8 cellular contexts compared by ENCODE assay signal in genomic region chr16:77807-78443, GRCh38. TPM values are rescaled to one million over a fixed set of nuclear protein-coding genes. Genes with fewer than 3 reads are reported as not detected.
A peak's percentile ranks its signal among the peaks of the same experiment; 100 is the strongest.
DNase-seq lines count a peak whose midpoint lies in the region; ATAC-seq and TF ChIP-seq lines count a peak whose summit lies in the region.

TSS of gene MPG (plus strand) at chr16:78225. CDS start at chr16:78310, 85 bp downstream.

- DNase-seq in Calu3 (peak; percentile 92), SK-N-MC (ENCODE audit: low read depth, low spot score) (no peak), germinal center (ENCODE audit: low spot score) (peak; percentile 96), occipital lobe (lab: John Stamatoyannopoulos, UW) (peak; percentile 76), suprapubic skin (ENCODE audit: low spot score in 2 of 2) (peak; percentile 91)
- peak; percentile 82 for DNase-seq in activated naive CD4-positive, alpha-beta T cell treated with anti-CD3 and anti-CD28 coated beads for 36 hours

- no CpG with 5 or more reads among the region's 83 CpGs for WGBS in suprapubic skin

- no peak for TF ChIP-seq EP300 in Ishikawa (IDR thresholded peaks at IDR 0.05; ENCODE audit: borderline replicate concordance)
- no peak for TF ChIP-seq EP300 in suprapubic skin (IDR thresholded peaks at IDR 0.05)

- CTCF ChIA-PET in Calu3 (lab: Charles Lee): interaction anchor here (0.9 to 1.8 kb wide), 6 partner anchors 9 to 275 kb away, joined by 3 to 7 read pairs (median 5); partner anchors contain the start of genes AXIN1 and LUC7L
- CTCF ChIA-PET in activated naive CD4-positive, alpha-beta T cell treated with anti-CD3 and anti-CD28 coated beads for 36 hours (lab: Charles Lee): interaction anchor here (1.2 to 6.6 kb wide), 4 partner anchors 13 to 39 kb away, joined by 3 to 37 read pairs (median 9); no protein-coding TSS in a partner anchor

- intact Hi-C loops in Calu3 (cut with micrococcal nuclease; ENCODE audit: unreplicated experiment): no loop called here
- intact Hi-C loops in activated naive CD4-positive, alpha-beta T cell treated with anti-CD3 and anti-CD28 coated beads for 36 hours (cut with micrococcal nuclease): no loop called here

- TF ChIP-seq POLR2A in suprapubic skin (IDR thresholded peaks at IDR 0.05): peak in 1 of 2 donors; percentile 49

- peak within 1 kb of the TSS; percentile 80 for H3K4me3 Mint-ChIP-seq in Calu3 (ENCODE audit: low read depth, unreplicated experiment)
- H3K4me3 Mint-ChIP-seq in activated naive CD4-positive, alpha-beta T cell treated with anti-CD3 and anti-CD28 coated beads for 36 hours: peak within 1 kb of the TSS; percentile 80

- no peaks in the 10 kb centered on the region for H3K27me3 ChIP-seq in suprapubic skin

- TF ChIP-seq CTCF in Calu3 (IDR thresholded peaks at IDR 0.05; ENCODE audit: unreplicated experiment) (no peak), suprapubic skin (IDR thresholded peaks at IDR 0.05) (no peak)

- H3K9me3 Mint-ChIP-seq in Calu3 (ENCODE audit: low read depth, unreplicated experiment): no peaks in the 10 kb centered on the region
- H3K9me3 Mint-ChIP-seq in activated naive CD4-positive, alpha-beta T cell treated with anti-CD3 and anti-CD28 coated beads for 36 hours: no peaks in the 10 kb centered on the region

- H3K36me3 ChIP-seq in SK-N-MC (ENCODE audit: insufficient read depth, low read length) (no peaks in the 10 kb centered on the region; the same call in 1 of the 2 replicates), suprapubic skin (peaks cover 19% of the 10 kb centered on the region)

- no TSS peak for BruUV-seq in Calu3 (replicated peaks; lab: Mats Ljungman, UMichigan)

- no peak for TF ChIP-seq RAD21 in Ishikawa (IDR thresholded peaks at IDR 0.05; ENCODE audit: low read depth)

- H3K4me1 ChIP-seq in suprapubic skin: peaks cover 63% of the 10 kb centered on the region

- H3K9me3 ChIP-seq in SK-N-MC (ENCODE audit: low read depth, low read length) (no peaks in the 10 kb centered on the region), suprapubic skin (no peaks in the 10 kb centered on the region)

- H3K27me3 Mint-ChIP-seq in Calu3 (ENCODE audit: unreplicated experiment): no peaks in the 10 kb centered on the region
- peaks cover 8% of the 10 kb centered on the region for H3K27me3 Mint-ChIP-seq in activated naive CD4-positive, alpha-beta T cell treated with anti-CD3 and anti-CD28 coated beads for 36 hours (ENCODE audit: low read depth)

- H3K27ac ChIP-seq in SK-N-MC (no peak within 1 kb of the TSS; the same call in 1 of the 2 replicates), suprapubic skin (peak within 1 kb of the TSS; percentile 89)

- H3K4me3 ChIP-seq in SK-N-MC (peak within 1 kb of the TSS; percentile 89), suprapubic skin (peak within 1 kb of the TSS; percentile 61)

- peak within 1 kb of the TSS; percentile 79 for H3K27ac Mint-ChIP-seq in Calu3 (ENCODE audit: unreplicated experiment)
- peak within 1 kb of the TSS; percentile 80 for H3K27ac Mint-ChIP-seq in activated naive CD4-positive, alpha-beta T cell treated with anti-CD3 and anti-CD28 coated beads for 36 hours

- ATAC-seq in GM21423 (IDR thresholded peaks at IDR 0.05; ENCODE audit: unreplicated experiment): peak; percentile 60

- peaks cover 75% of the 10 kb centered on the region for H3K36me3 Mint-ChIP-seq in Calu3 (ENCODE audit: insufficient read depth, unreplicated experiment)
- no peaks in the 10 kb centered on the region for H3K36me3 Mint-ChIP-seq in activated naive CD4-positive, alpha-beta T cell treated with anti-CD3 and anti-CD28 coated beads for 36 hours (ENCODE audit: low read depth)

- peak within 1 kb of the TSS; percentile 81 for H3K9ac ChIP-seq in SK-N-MC (ENCODE audit: insufficient read length)

- H3K4me1 Mint-ChIP-seq in Calu3 (ENCODE audit: low read depth, unreplicated experiment): peaks cover 29% of the 10 kb centered on the region
- H3K4me1 Mint-ChIP-seq in activated naive CD4-positive, alpha-beta T cell treated with anti-CD3 and anti-CD28 coated beads for 36 hours (ENCODE audit: low read depth): peaks cover 21% of the 10 kb centered on the region

TF ChIP-seq in Ishikawa, 13 proteins besides CTCF, POLR2A, EP300 and RAD21:
- TF ChIP-seq TAF1 (IDR thresholded peaks at IDR 0.05; ENCODE audit: low read depth): peak; percentile 75; the same call in 1 of the 2 replicates
- TF ChIP-seq TEAD4 (IDR thresholded peaks at IDR 0.05): no peak
- TF ChIP-seq EGR1 (IDR thresholded peaks at IDR 0.05): 0 out of 2 replicates have a peak, but pooled peaks have one; percentile 25
- no peak for TF ChIP-seq NFIC (IDR thresholded peaks at IDR 0.05)
- TF ChIP-seq CREB1 (IDR thresholded peaks at IDR 0.05; ENCODE audit: low read depth): no peak
- TF ChIP-seq USF1 (IDR thresholded peaks at IDR 0.05): peak; percentile 70; the same call in 1 of the 2 replicates
- no peak for TF ChIP-seq CEBPB (IDR thresholded peaks at IDR 0.05)
- TF ChIP-seq FOXM1 (IDR thresholded peaks at IDR 0.05; ENCODE audit: borderline replicate concordance, low read depth): no peak
- TF ChIP-seq TCF12 (IDR thresholded peaks at IDR 0.05; ENCODE audit: low read depth): no peak; the same call in 1 of the 2 replicates
- TF ChIP-seq YY1 (IDR thresholded peaks at IDR 0.05; ENCODE audit: low read depth): no peak
- TF ChIP-seq REST (IDR thresholded peaks at IDR 0.05; ENCODE audit: low read depth): no peak
- TF ChIP-seq ZBTB7A (IDR thresholded peaks at IDR 0.05; ENCODE audit: low read depth): peak; percentile 21; the same call in 1 of the 2 replicates
- peak; percentile 87 for TF ChIP-seq MAX (IDR thresholded peaks at IDR 0.05)
TF ChIP-seq in Ishikawa: peak in this region for 5.

RNA-seq across cellular contexts. Expression of gene MPG, which starts in this region (rescaled TPM):
- total RNA-seq in Calu3 (2022) (40.1 and 45.6 TPM in 2 replicates), occipital lobe (50.7 TPM), suprapubic skin (10 to 100 TPM; 46.8 to 94.4 (median 70.9) TPM)
- total RNA-seq in activated naive CD4-positive, alpha-beta T cell treated with anti-CD3 and anti-CD28 coated beads for 36 hours: 10 to 100 TPM; 38.6 to 38.8 TPM
